8 cellular contexts compared by ENCODE assay signal in the genomic region with DNA sequence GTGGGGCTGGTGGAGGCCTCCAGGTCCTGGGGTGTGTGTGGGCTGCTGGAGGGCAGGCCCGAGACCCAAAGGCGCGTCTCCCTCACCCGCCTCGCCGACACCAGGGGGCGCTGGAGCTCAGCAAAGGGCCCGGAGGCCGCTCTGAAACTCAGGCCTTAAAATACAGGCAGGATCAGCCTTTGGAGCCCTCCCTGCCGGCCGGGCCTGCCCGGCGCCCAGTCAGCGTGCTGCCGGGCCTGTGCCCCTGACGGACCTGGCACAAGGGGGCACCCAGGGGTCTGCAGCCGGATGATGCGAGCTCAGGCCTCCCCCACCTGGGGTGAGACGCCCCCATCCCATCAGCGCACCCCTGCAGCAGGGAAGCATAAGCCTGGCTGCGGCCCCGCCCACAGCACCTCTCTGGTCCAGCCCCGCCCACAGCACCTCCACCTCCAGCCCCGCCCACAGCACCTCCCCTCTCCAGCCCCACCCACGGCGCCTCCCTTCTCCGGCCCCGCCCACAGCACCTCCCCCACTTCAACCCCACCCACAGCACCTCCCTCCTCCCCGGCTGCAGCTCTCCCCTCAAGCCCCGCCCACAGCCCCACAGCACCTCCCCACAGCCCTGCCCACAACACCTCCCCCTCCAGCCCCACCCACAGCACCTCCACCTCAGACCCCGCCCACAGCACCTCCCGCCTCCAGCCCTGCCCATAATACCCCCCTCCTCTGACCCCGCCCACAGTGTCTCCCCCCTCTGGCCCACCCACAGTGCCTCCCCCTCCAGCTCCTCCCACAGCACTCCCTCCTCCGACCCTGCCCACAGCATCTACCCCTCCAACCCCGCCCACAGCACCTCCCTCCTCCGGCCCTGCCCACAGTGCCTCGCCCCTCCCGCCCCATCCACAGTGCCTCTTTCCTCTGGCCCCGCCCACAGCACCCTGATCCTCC.
DNase-seq lines count a peak whose midpoint lies in the region; ATAC-seq and TF ChIP-seq lines count a peak whose summit lies in the region.

No MANE protein-coding gene starts in this region.

- peaks cover 2% of the 10 kb centered on the region for H3K4me1 Mint-ChIP-seq in activated CD8-positive, alpha-beta memory T cell treated with anti-CD3 and anti-CD28 coated beads, Interleukin-2, amount 10 ng/mL, durations not matched to agents 7 days and 5 days
- no peaks in the 10 kb centered on the region for H3K4me1 Mint-ChIP-seq in endodermal cell

- H3K4me3 ChIP-seq in endodermal cell (ENCODE audit: low read length): no peak overlapping the region

- no peak overlapping the region for H3K9ac ChIP-seq in endodermal cell (ENCODE audit: extremely low read depth, low read length, poor library complexity, severe bottlenecking)

- CTCF ChIA-PET in activated CD8-positive, alpha-beta memory T cell treated with anti-CD3 and anti-CD28 coated beads, Interleukin-2, amount 10 ng/mL, durations not matched to agents 7 days and 5 days (lab: Charles Lee): interaction anchor here (0.8 to 2.2 kb wide), 7 partner anchors 8 to 606 kb away, joined by 3 to 12 read pairs (median 4); partner anchors contain the start of gene GPC1

- ATAC-seq in activated CD8-positive, alpha-beta memory T cell treated with anti-CD3 and anti-CD28 coated beads, Interleukin-2, amount 10 ng/mL, durations not matched to agents 7 days and 5 days: peak; percentile 66
- no peak for ATAC-seq in GM21360 (IDR thresholded peaks at IDR 0.05; ENCODE audit: unreplicated experiment)

- H3K4me1 ChIP-seq in endodermal cell (ENCODE audit: control insufficient read depth, insufficient read depth, low read length): no peaks in the 10 kb centered on the region

- no peak overlapping the region for H3K27ac Mint-ChIP-seq in activated CD8-positive, alpha-beta memory T cell treated with anti-CD3 and anti-CD28 coated beads, Interleukin-2, amount 10 ng/mL, durations not matched to agents 7 days and 5 days
- H3K27ac Mint-ChIP-seq in endodermal cell: no peak overlapping the region

- DNase-seq in SHP77 (lab: John Stamatoyannopoulos, UW): peak; percentile 68 to 76
- DNase-seq in SHP77 treated with DMSO at 0.1 percent for 48 hours (lab: John Stamatoyannopoulos, UW): no peak
- DNase-seq in NCI-H774 (lab: John Stamatoyannopoulos, UW): peak; percentile 84
- DNase-seq in activated CD8-positive, alpha-beta memory T cell treated with anti-CD3 and anti-CD28 coated beads, Interleukin-2, amount 10 ng/mL, durations not matched to agents 7 days and 5 days: peak; percentile 74
- peak; percentile 97 for DNase-seq in endodermal cell
- peak; percentile 72 for DNase-seq in medulla oblongata (ENCODE audit: extremely low spot score)
- peak; percentile 51 for DNase-seq in stimulated activated CD8-positive, alpha-beta memory T cell treated with anti-CD3 and anti-CD28 coated beads, Interleukin-12 subunit alpha, Interleukin-12 subunit beta, amount 100 ng/mL, for 1 hour (ENCODE audit: low read depth)

- H3K9me3 Mint-ChIP-seq in activated CD8-positive, alpha-beta memory T cell treated with anti-CD3 and anti-CD28 coated beads, Interleukin-2, amount 10 ng/mL, durations not matched to agents 7 days and 5 days (ENCODE audit: low read depth): peaks cover 10% of the 10 kb centered on the region
- peaks cover 20% of the 10 kb centered on the region for H3K9me3 Mint-ChIP-seq in endodermal cell

- H3K9me3 ChIP-seq in endodermal cell (ENCODE audit: control insufficient read depth, low read length): peaks cover 12% of the 10 kb centered on the region

- no peaks in the 10 kb centered on the region for H3K27me3 ChIP-seq in endodermal cell (ENCODE audit: control insufficient read depth, insufficient read depth, low read length, poor library complexity, severe bottlenecking)

- H3K27ac ChIP-seq in endodermal cell (ENCODE audit: low read depth, low read length): no peak overlapping the region

- peak; percentile 98 for TF ChIP-seq CTCF in endodermal cell (conservative IDR thresholded peaks at IDR 0.05)

- H3K36me3 ChIP-seq in endodermal cell (ENCODE audit: control insufficient read depth, insufficient read depth, low read length): no peaks in the 10 kb centered on the region

- H3K36me3 Mint-ChIP-seq in activated CD8-positive, alpha-beta memory T cell treated with anti-CD3 and anti-CD28 coated beads, Interleukin-2, amount 10 ng/mL, durations not matched to agents 7 days and 5 days: no peaks in the 10 kb centered on the region
- no peaks in the 10 kb centered on the region for H3K36me3 Mint-ChIP-seq in endodermal cell (ENCODE audit: low read depth)

- H3K4me3 Mint-ChIP-seq in activated CD8-positive, alpha-beta memory T cell treated with anti-CD3 and anti-CD28 coated beads, Interleukin-2, amount 10 ng/mL, durations not matched to agents 7 days and 5 days: no peak overlapping the region
- H3K4me3 Mint-ChIP-seq in endodermal cell: peak overlapping the region; percentile 19

- WGBS in endodermal cell (ENCODE audit: insufficient coverage in 1 of 2, insufficient read length in 1 of 2), 2 experiments: 7 to 20% methylated on average over 3 to 39 of the region's 39 CpGs

- H3K27me3 Mint-ChIP-seq in activated CD8-positive, alpha-beta memory T cell treated with anti-CD3 and anti-CD28 coated beads, Interleukin-2, amount 10 ng/mL, durations not matched to agents 7 days and 5 days: peaks cover 2% of the 10 kb centered on the region
- H3K27me3 Mint-ChIP-seq in endodermal cell (ENCODE audit: insufficient read depth): peaks cover 18% of the 10 kb centered on the region
